In the genomic region with DNA sequence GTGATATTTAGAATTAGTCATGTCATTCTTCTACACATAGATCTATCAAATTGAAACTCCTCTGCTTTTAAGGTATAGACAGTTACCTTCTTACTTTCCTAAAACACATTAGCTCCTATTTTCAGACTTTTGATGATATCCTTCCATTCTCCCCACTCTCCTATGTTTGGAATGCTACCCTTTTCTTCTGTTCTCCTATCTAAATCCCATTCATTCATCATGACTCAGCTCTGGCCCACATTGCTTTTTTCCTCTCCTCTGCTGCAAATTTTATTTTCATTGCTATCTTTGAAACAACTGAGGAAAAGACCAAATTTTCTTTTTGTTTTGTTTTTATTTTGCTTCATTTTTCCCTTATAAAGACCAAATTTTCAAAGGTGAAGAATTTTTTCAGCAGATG, we compare ENCODE assay signal across 2 cellular contexts.
TF ChIP-seq lines count a peak whose summit lies in the region.

No MANE protein-coding gene starts in this region.

TF ChIP-seq in SK-N-SH, 30 proteins besides CTCF, POLR2A, EP300 and RAD21 (continued from another document):
- no peak for TF ChIP-seq NFIC (IDR thresholded peaks at IDR 0.05; ENCODE audit: borderline replicate concordance)
TF ChIP-seq in SK-N-SH: peak in this region for 2.

TF ChIP-seq in endothelial cell of umbilical vein, 7 proteins besides CTCF, POLR2A, EP300 and RAD21 (continued from another document):
- TF ChIP-seq, protein P1, sequence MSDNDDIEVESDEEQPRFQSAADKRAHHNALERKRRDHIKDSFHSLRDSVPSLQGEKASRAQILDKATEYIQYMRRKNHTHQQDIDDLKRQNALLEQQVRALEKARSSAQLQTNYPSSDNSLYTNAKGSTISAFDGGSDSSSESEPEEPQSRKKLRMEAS (IDR thresholded peaks at IDR 0.05; ENCODE audit: insufficient read depth, insufficient read length) = no peak
- TF ChIP-seq EZH2 (IDR thresholded peaks at IDR 0.05; ENCODE audit: borderline replicate concordance, low read depth, low read length, severe bottlenecking) = no peak
- no peak for TF ChIP-seq JUN (IDR thresholded peaks at IDR 0.05; ENCODE audit: borderline replicate concordance, insufficient read depth, insufficient read length, low read depth)
- no peak for TF ChIP-seq FOS (IDR thresholded peaks at IDR 0.05; ENCODE audit: borderline replicate concordance, insufficient read depth, low read length)
- TF ChIP-seq MYC (IDR thresholded peaks at IDR 0.05; ENCODE audit: low read depth, low read length) = no peak
